ENCODE assay signal across 2 cellular contexts in genomic region chr6:116827561-116828240, GRCh38.
TF ChIP-seq lines count a peak whose summit lies in the region.

No MANE protein-coding gene starts in this region.

TF ChIP-seq in HepG2, 621 proteins besides CTCF, POLR2A, EP300 and RAD21 (continued from another document):
- no peak for TF ChIP-seq ZSCAN5A (CRISPR knock-in tag; IDR thresholded peaks at IDR 0.05; ENCODE audit: borderline replicate concordance)

TF ChIP-seq in WTC11, 78 proteins besides CTCF, POLR2A, EP300 and RAD21:
- TF ChIP-seq HMGXB4 (CRISPR knock-in tag; IDR thresholded peaks at IDR 0.05) (no peak), PREB (CRISPR knock-in tag; IDR thresholded peaks at IDR 0.05; ENCODE audit: borderline replicate concordance) (no peak), HMGA2 (CRISPR knock-in tag; IDR thresholded peaks at IDR 0.05) (no peak), ETV6 (CRISPR knock-in tag; IDR thresholded peaks at IDR 0.05) (no peak), CREB1 (CRISPR knock-in tag; IDR thresholded peaks at IDR 0.05) (no peak), KAT7 (CRISPR knock-in tag; IDR thresholded peaks at IDR 0.05; ENCODE audit: borderline replicate concordance) (no peak), GABPB1 (CRISPR knock-in tag; IDR thresholded peaks at IDR 0.05) (no peak), ZNF396 (CRISPR knock-in tag; IDR thresholded peaks at IDR 0.05; ENCODE audit: borderline replicate concordance) (no peak), NFE2L1 (CRISPR knock-in tag; IDR thresholded peaks at IDR 0.05) (no peak), IRF2 (CRISPR knock-in tag; IDR thresholded peaks at IDR 0.05; ENCODE audit: borderline replicate concordance, low read depth) (no peak), NFYB (CRISPR knock-in tag; conservative IDR thresholded peaks at IDR 0.05; ENCODE audit: low read depth) (no peak), CDX4 (CRISPR knock-in tag; IDR thresholded peaks at IDR 0.05; ENCODE audit: borderline replicate concordance) (no peak), ZNF281 (CRISPR knock-in tag; IDR thresholded peaks at IDR 0.05) (no peak), SOX15 (CRISPR knock-in tag; IDR thresholded peaks at IDR 0.05) (no peak), MAX (CRISPR knock-in tag; IDR thresholded peaks at IDR 0.05) (no peak), TP53 (CRISPR knock-in tag; IDR thresholded peaks at IDR 0.05) (no peak), ARID4B (CRISPR knock-in tag; IDR thresholded peaks at IDR 0.05; ENCODE audit: borderline replicate concordance) (no peak)
TF ChIP-seq in WTC11: peak in this region for 0.
